In genomic region chr9:70315389-70315788, GRCh38 we compare ENCODE assay signal across 22 cellular contexts. TPM values are rescaled to one million over a fixed set of nuclear protein-coding genes. Genes with fewer than 3 reads are reported as not detected.
DNase-seq lines count a peak whose midpoint lies in the region; FAIRE-seq and TF ChIP-seq lines count a peak whose summit lies in the region.
"Had no signal": no experiment of that assay in that cellular context is flagged by ENCODE, and none has a peak within 500 bp of the region (broad histone marks: within the 10 kb centered on the region; RNA-seq: fewer than 3 reads in every experiment).

No MANE protein-coding gene starts in this region.

- DNase-seq in AG08396 (ENCODE audit: low spot score) (peak; percentile 4), HT1080 (ENCODE audit: low read depth) (peak; percentile 17), bronchial epithelial cell (ENCODE audit: low read depth) (peak; percentile 61), hepatic stellate cell (ENCODE audit: low spot score) (peak; percentile 21), NCI-H2227 (lab: John Stamatoyannopoulos, UW; ENCODE audit: unreplicated experiment) (no peak), foreskin melanocyte (no peak), HTR-8/SVneo (ENCODE audit: insufficient read length, low spot score) (no peak), GM10266 (ENCODE audit: extremely low spot score) (no peak)
- DNase-seq: activated CD4-positive, alpha-beta T cell treated with anti-CD3 and anti-CD28 coated beads for 1 hour; body of pancreas; CD8-positive, alpha-beta T cell; colonic mucosa; DMS53; Kasumi-1; left colon; NCI-H1105; NCI-H2081; NCI-H446 treated with DMSO at 0.1 percent for 48 hours; sigmoid colon; T-helper 9 cell had no signal

- no peaks in the 10 kb centered on the region for H3K27me3 ChIP-seq in bronchial epithelial cell (ENCODE audit: control insufficient read depth, insufficient read depth, low read length)
- H3K27me3 ChIP-seq: body of pancreas, colonic mucosa, sigmoid colon, suprapubic skin had no signal

- FAIRE-seq in bronchial epithelial cell (lab: Jason Lieb, UNC) = no peak
- FAIRE-seq in HTR-8/SVneo (lab: Jason Lieb, UNC) = no peak

- TF ChIP-seq CTCF in bronchial epithelial cell (IDR thresholded peaks at IDR 0.05; ENCODE audit: insufficient read depth, low read length, severe bottlenecking) = no peak
- no peak for TF ChIP-seq CTCF in GM10266 (IDR thresholded peaks at IDR 0.05; ENCODE audit: control insufficient read depth, insufficient read depth, low read depth, missing control alignments)

- no peak overlapping the region for H3K4me3 ChIP-seq in bronchial epithelial cell (ENCODE audit: low read depth, low read length)
- H3K4me3 ChIP-seq: body of pancreas, colonic mucosa, HAP-1, sigmoid colon, suprapubic skin had no signal

- H3K36me3 ChIP-seq in bronchial epithelial cell (ENCODE audit: control insufficient read depth, insufficient read depth, low read length) = peaks cover 3% of the 10 kb centered on the region
- H3K36me3 ChIP-seq: colonic mucosa had no signal

RNA-seq across cellular contexts. Expression of gene SMC5, which starts 56.6 kb away (rescaled TPM):
- 13.5 and 14.7 TPM in 2 replicates for total RNA-seq in HT1080 (2014; rRNA removed; shearing (Covaris generic))
- 11.3 and 12.7 TPM in 2 replicates for polyA plus RNA-seq in HT1080 (2015; cell fraction: cytosol; rRNA removed)
- polyA plus RNA-seq in HT1080 (2015; cell fraction: nucleus; rRNA removed) = 59.1 and 66.2 TPM in 2 replicates
- 15.2 and 16.6 TPM in 2 replicates for total RNA-seq in bronchial epithelial cell

Comparison
In these comparisons a context has a peak if more than half of its experiments do, and no peak if none do; other contexts are left out.
1. DNase-seq: peak in AG08396 (single experiment), HT1080 (single experiment), bronchial epithelial cell (single experiment) and hepatic stellate cell (single experiment); none in NCI-H2227 (single experiment), foreskin melanocyte (single experiment), HTR-8/SVneo (single experiment) and GM10266 (single experiment).